ENCODE assay signal across 11 cellular contexts in the genomic region with DNA sequence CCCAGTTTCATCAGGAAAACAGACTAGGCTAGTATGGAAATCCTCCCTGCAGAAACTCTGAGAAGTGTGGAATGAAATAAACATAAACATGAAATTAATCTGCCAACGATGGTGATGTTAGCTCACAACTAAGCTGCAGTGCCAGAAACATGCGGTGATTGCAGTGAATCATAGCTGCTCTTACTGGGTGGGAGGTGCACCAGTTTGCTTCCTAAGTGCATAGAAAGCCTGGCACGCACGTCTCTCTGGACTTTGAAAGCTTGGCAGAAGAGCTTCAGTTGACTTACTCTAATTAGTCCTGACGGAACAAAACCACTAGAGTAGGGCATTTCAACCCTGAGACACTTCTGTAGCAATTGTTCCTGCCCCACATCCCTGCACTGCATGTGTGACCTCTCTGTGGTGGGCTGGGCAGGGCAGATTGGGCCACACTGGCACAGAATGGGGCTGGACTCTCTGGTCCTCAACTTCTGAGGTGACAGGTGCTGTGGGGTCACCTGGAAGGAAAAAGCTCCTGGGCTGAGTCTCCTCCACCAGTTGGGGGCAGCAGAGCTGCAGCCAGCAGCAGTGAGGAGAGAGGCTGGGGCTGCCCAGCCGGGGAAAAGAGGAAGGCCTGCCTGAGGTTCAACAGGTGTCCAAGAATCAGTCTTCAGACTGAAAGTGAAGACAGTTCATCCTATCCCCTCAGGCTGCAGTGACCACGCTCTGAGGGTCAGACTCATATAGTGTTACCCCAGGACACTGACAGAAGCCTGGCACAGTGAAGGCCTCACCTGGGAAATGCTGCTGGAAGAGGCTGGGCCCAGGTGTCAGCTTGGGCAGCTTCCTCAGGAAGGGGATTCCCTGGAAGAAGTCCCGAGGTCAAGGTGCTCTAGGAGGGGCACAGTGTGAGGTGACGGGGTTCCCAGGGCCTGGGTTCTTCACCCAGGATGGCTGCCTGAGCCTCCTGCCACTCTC. TPM values are rescaled to one million over a fixed set of nuclear protein-coding genes. Genes with fewer than 3 reads are reported as not detected.
DNase-seq lines count a peak whose midpoint lies in the region; ATAC-seq, FAIRE-seq and TF ChIP-seq lines count a peak whose summit lies in the region.
"Had no signal": no experiment of that assay in that cellular context is flagged by ENCODE, and none has a peak within 500 bp of the region (broad histone marks: within the 10 kb centered on the region; RNA-seq: fewer than 3 reads in every experiment).

No MANE protein-coding gene starts in this region.

- H3K36me3 ChIP-seq in transverse colon, result no peaks in the 10 kb centered on the region

- peak; percentile 42 for DNase-seq in GM12892 (ENCODE audit: insufficient read length)
- peak; percentile 49 for DNase-seq in SK-MEL-5 (ENCODE audit: low read depth, low spot score)
- peak; percentile 60 for DNase-seq in glomerular visceral epithelial cell (ENCODE audit: extremely low spot score)
- DNase-seq in transverse colon, result peak; percentile 58
- DNase-seq in ureter (ENCODE audit: low spot score), result no peak
- no peak for DNase-seq in coronary artery (ENCODE audit: low spot score)

- no peak for TF ChIP-seq POLR2A in GM12892 (IDR thresholded peaks at IDR 0.05; ENCODE audit: low read depth, low read length)
- TF ChIP-seq POLR2A in transverse colon (IDR thresholded peaks at IDR 0.05), result no peak

- no peak for ATAC-seq in HG03095 (IDR thresholded peaks at IDR 0.05; ENCODE audit: unreplicated experiment)

- FAIRE-seq in GM12892 (lab: Jason Lieb, UNC), result peak; percentile 86
- FAIRE-seq: islet of Langerhans had no signal

- 44% methylated on average over 9 of the region's 9 CpGs; no CpG with 5 or more reads in 1 of the 2 donors for WGBS in transverse colon (ENCODE audit: low coverage in 1 of 2), 2 donors

- no peak for TF ChIP-seq EP300 in transverse colon (IDR thresholded peaks at IDR 0.05; ENCODE audit: low read depth)

- H3K4me1 ChIP-seq in transverse colon, result peaks cover 3 to 11% (median 6%) of the 10 kb centered on the region in 4 donors

- H3K4me3 ChIP-seq in transverse colon (no peak overlapping the region), coronary artery (no peak overlapping the region)

- H3K27ac ChIP-seq in C4-2B (no peak overlapping the region), transverse colon (peak overlapping the region in 1 of 4 donors; percentile 21), coronary artery (no peak overlapping the region)

- in situ Hi-C loops in SK-MEL-5 (cut with HindIII; ENCODE audit: low pct_unique_long_range_greater_than_20kb, low sequenced_read_pairs) (no loop called here), transverse colon (cut with MboI; ENCODE audit: low pct_ligation_motif_present in 1 of 4, low pct_unique_long_range_greater_than_20kb in 1 of 4, low sequenced_read_pairs in 3 of 4) (no loop called here)

- TF ChIP-seq CTCF in C4-2B (conservative IDR thresholded peaks at IDR 0.05) (peak; percentile 87), transverse colon (IDR thresholded peaks at IDR 0.05) (peak; percentile 14 to 45 (median 36)), coronary artery (IDR thresholded peaks at IDR 0.05) (no peak)

- no peaks in the 10 kb centered on the region for H3K9me3 ChIP-seq in transverse colon

- H3K27me3 ChIP-seq in transverse colon, result no peaks in the 10 kb centered on the region

- intact Hi-C loops in transverse colon (cut with DNase I; ENCODE audit: low total_unique reads), result no loop called here

RNA-seq across cellular contexts. Expression of gene GGTLC2, which starts 40.5 kb away (rescaled TPM):
- not detected for polyA plus RNA-seq in GM12892 (2012; ENCODE audit: missing spikeins)
- not detected in 2 replicates for total RNA-seq in SK-MEL-5 (2014; rRNA removed; shearing (Covaris generic))
- polyA plus RNA-seq in SK-MEL-5 (2015; cell fraction: cytosol; rRNA removed), result not detected in 2 replicates
- not detected in 2 replicates for polyA plus RNA-seq in SK-MEL-5 (2015; cell fraction: nucleus; rRNA removed)
- total RNA-seq in transverse colon (not detected), ureter (not detected)
- total RNA-seq: T-helper 1 cell treated with Interleukin-12 subunit alpha and Interleukin-12 subunit beta and Interleukin-4 antibody, amounts not matched to agents 30 ng/mL and 1 ng/mL, for 36 hours; urinary bladder had no signal
- polyA plus RNA-seq: urinary bladder had no signal

Comparison
In these comparisons a context has a peak if more than half of its experiments do, and no peak if none do; other contexts are left out.
1. DNase-seq: peak in GM12892 (single experiment), SK-MEL-5 (single experiment), glomerular visceral epithelial cell (single experiment) and transverse colon (single experiment); none in ureter (single experiment) and coronary artery (single experiment).